In genomic region chr9:127204771-127205470, GRCh38 we compare ENCODE assay signal across 8 cellular contexts. TPM values are rescaled to one million over a fixed set of nuclear protein-coding genes. Genes with fewer than 3 reads are reported as not detected.
DNase-seq lines count a peak whose midpoint lies in the region; ATAC-seq and TF ChIP-seq lines count a peak whose summit lies in the region.

No MANE protein-coding gene starts in this region.

- H3F3A ChIP-seq in DOHH2 (ENCODE audit: control insufficient read depth, insufficient read depth) (no peaks in the 10 kb centered on the region), Loucy (ENCODE audit: low read depth) (no peaks in the 10 kb centered on the region)

- no peak overlapping the region for H3K27ac Mint-ChIP-seq in activated CD8-positive, alpha-beta T cell treated with anti-CD3 and anti-CD28 coated beads, Interleukin-2, amount 10 ng/mL, durations not matched to agents 7 days and 5 days

- no peaks in the 10 kb centered on the region for H3K9me3 Mint-ChIP-seq in activated CD8-positive, alpha-beta T cell treated with anti-CD3 and anti-CD28 coated beads, Interleukin-2, amount 10 ng/mL, durations not matched to agents 7 days and 5 days (ENCODE audit: insufficient read depth)

- no peaks in the 10 kb centered on the region for H3K4me1 Mint-ChIP-seq in activated CD8-positive, alpha-beta T cell treated with anti-CD3 and anti-CD28 coated beads, Interleukin-2, amount 10 ng/mL, durations not matched to agents 7 days and 5 days (ENCODE audit: low read depth)

- H3K4me1 ChIP-seq in DOHH2 (ENCODE audit: control insufficient read depth, low read length) = no peaks in the 10 kb centered on the region
- no peaks in the 10 kb centered on the region for H3K4me1 ChIP-seq in Loucy (ENCODE audit: insufficient read depth, low read length, poor library complexity, severe bottlenecking)
- H3K4me1 ChIP-seq in colonic mucosa = no peaks in the 10 kb centered on the region

- H3K36me3 Mint-ChIP-seq in activated CD8-positive, alpha-beta T cell treated with anti-CD3 and anti-CD28 coated beads, Interleukin-2, amount 10 ng/mL, durations not matched to agents 7 days and 5 days (ENCODE audit: low read depth) = no peaks in the 10 kb centered on the region

- TF ChIP-seq CTCF in DOHH2 (IDR thresholded peaks at IDR 0.05; ENCODE audit: low read depth, low read length, poor library complexity, severe bottlenecking) (peak; percentile 45), Loucy (conservative IDR thresholded peaks at IDR 0.05; ENCODE audit: low read length) (peak; percentile 47), colonic mucosa (IDR thresholded peaks at IDR 0.05) (no peak)

- ATAC-seq in activated CD8-positive, alpha-beta T cell treated with anti-CD3 and anti-CD28 coated beads, Interleukin-2, amount 10 ng/mL, durations not matched to agents 7 days and 5 days = peak; percentile 27
- ATAC-seq in left lobe of liver (peak; percentile 21), HG03571 (IDR thresholded peaks at IDR 0.05; ENCODE audit: unreplicated experiment) (no peak)

- H3K4me2 ChIP-seq in DOHH2 (ENCODE audit: low read length) (no peak overlapping the region), Loucy (ENCODE audit: low read depth, low read length, poor library complexity, severe bottlenecking) (no peak overlapping the region)

- H3K9ac ChIP-seq in Loucy (ENCODE audit: low read depth, low read length, poor library complexity, severe bottlenecking) (no peak overlapping the region), colonic mucosa (ENCODE audit: low read depth in 2 of 2, low read length in 2 of 2) (no peak overlapping the region)

- no peak overlapping the region for H2AFZ ChIP-seq in Loucy (ENCODE audit: low read length)

- H3K4me3 ChIP-seq in DOHH2 (ENCODE audit: low read length) (no peak overlapping the region), Loucy (ENCODE audit: low read length, poor library complexity, severe bottlenecking) (no peak overlapping the region), colonic mucosa (no peak overlapping the region)

- H3K79me2 ChIP-seq in DOHH2 (ENCODE audit: control insufficient read depth, low read length) = no peaks in the 10 kb centered on the region
- no peaks in the 10 kb centered on the region for H3K79me2 ChIP-seq in Loucy (ENCODE audit: insufficient read depth, low read length)

- CTCF ChIA-PET in activated CD8-positive, alpha-beta T cell treated with anti-CD3 and anti-CD28 coated beads, Interleukin-2, amount 10 ng/mL, durations not matched to agents 7 days and 5 days (lab: Charles Lee) = interaction anchor here (1.1 to 1.8 kb wide), 4 partner anchors 10 to 264 kb away, joined by 3 to 11 read pairs (median 6); no protein-coding TSS in a partner anchor

- no peaks in the 10 kb centered on the region for H3K36me3 ChIP-seq in DOHH2 (ENCODE audit: control insufficient read depth, low read length)
- no peaks in the 10 kb centered on the region for H3K36me3 ChIP-seq in Loucy (ENCODE audit: insufficient read depth, low read length)
- H3K36me3 ChIP-seq in colonic mucosa = no peaks in the 10 kb centered on the region

- POLR2A ChIA-PET in activated CD8-positive, alpha-beta T cell treated with anti-CD3 and anti-CD28 coated beads, Interleukin-2, amount 10 ng/mL, durations not matched to agents 7 days and 5 days (lab: Charles Lee) = no interaction called here

- H3K27me3 Mint-ChIP-seq in activated CD8-positive, alpha-beta T cell treated with anti-CD3 and anti-CD28 coated beads, Interleukin-2, amount 10 ng/mL, durations not matched to agents 7 days and 5 days (ENCODE audit: low read depth) = peaks cover 2% of the 10 kb centered on the region

- no peaks in the 10 kb centered on the region for H4K20me1 ChIP-seq in DOHH2 (ENCODE audit: control insufficient read depth, insufficient read depth, low read depth, low read length)
- H4K20me1 ChIP-seq in Loucy (ENCODE audit: insufficient read depth, low read length, poor library complexity, severe bottlenecking) = no peaks in the 10 kb centered on the region

- no peak overlapping the region for H3K27ac ChIP-seq in DOHH2 (ENCODE audit: low read depth, low read length)
- H3K27ac ChIP-seq in colonic mucosa = no peak overlapping the region

- H3K9me3 ChIP-seq in DOHH2 (ENCODE audit: control insufficient read depth, insufficient read depth, low read length) (no peaks in the 10 kb centered on the region), Loucy (ENCODE audit: insufficient read depth, low read depth, low read length) (no peaks in the 10 kb centered on the region), colonic mucosa (no peaks in the 10 kb centered on the region)

- intact Hi-C loops in colonic mucosa (cut with DNase I) = no loop called here

- H3K4me3 Mint-ChIP-seq in activated CD8-positive, alpha-beta T cell treated with anti-CD3 and anti-CD28 coated beads, Interleukin-2, amount 10 ng/mL, durations not matched to agents 7 days and 5 days = no peak overlapping the region

- no peak for DNase-seq in activated CD8-positive, alpha-beta T cell treated with anti-CD3 and anti-CD28 coated beads, Interleukin-2, amount 10 ng/mL, durations not matched to agents 7 days and 5 days
- no peak for DNase-seq in left lobe of liver (ENCODE audit: low spot score)
- DNase-seq in colonic mucosa = no peak
- no peak for DNase-seq in NK-92 (lab: John Stamatoyannopoulos, UW; ENCODE audit: unreplicated experiment)
- no peak for DNase-seq in ureter (ENCODE audit: low spot score)

- H3K9me2 ChIP-seq in DOHH2 (replicated peaks; ENCODE audit: control insufficient read depth, low read length) = no peaks in the 10 kb centered on the region
- no peaks in the 10 kb centered on the region for H3K9me2 ChIP-seq in Loucy (replicated peaks; ENCODE audit: low read depth, low read length)

- H3K27me3 ChIP-seq in DOHH2 (ENCODE audit: control insufficient read depth, low read length) = no peaks in the 10 kb centered on the region
- no peaks in the 10 kb centered on the region for H3K27me3 ChIP-seq in Loucy (ENCODE audit: insufficient read depth, low read length, poor library complexity, severe bottlenecking)
- no peaks in the 10 kb centered on the region for H3K27me3 ChIP-seq in colonic mucosa

RNA-seq across cellular contexts. Expression of gene GARNL3, which starts 59.7 kb away (rescaled TPM):
- 1 to 10 TPM; 1.3 to 1.9 TPM for total RNA-seq in activated CD8-positive, alpha-beta T cell treated with anti-CD3 and anti-CD28 coated beads, Interleukin-2, amount 10 ng/mL, durations not matched to agents 7 days and 5 days
- total RNA-seq in left lobe of liver (7.4 TPM), colonic mucosa (1 to 10 TPM; 4.1 to 5.1 TPM), ureter (59.0 TPM)
